Comparison of ENCODE assay signal across 1 cellular context in genomic region chr7:129831424-129832058, GRCh38.
TF ChIP-seq lines count a peak whose summit lies in the region.

No MANE protein-coding gene starts in this region.

TF ChIP-seq in HEK293, 187 proteins besides CTCF, POLR2A, EP300 and RAD21 (continued from another document and continues in another):
- no peak for TF ChIP-seq ZNF280C (tag by site-specific recombination; IDR thresholded peaks at IDR 0.05)
- peak; percentile 61 for TF ChIP-seq ATF2 (tag by site-specific recombination; IDR thresholded peaks at IDR 0.05; ENCODE audit: low read depth)
- TF ChIP-seq ZNF639 (tag by site-specific recombination; IDR thresholded peaks at IDR 0.05): peak; percentile 81; the same call in 1 of the 2 replicates
- peak; percentile 36; the same call in 1 of the 2 replicates for TF ChIP-seq IKZF3 (tag by site-specific recombination; IDR thresholded peaks at IDR 0.05)
- no peak for TF ChIP-seq ZNF391 (tag by site-specific recombination; IDR thresholded peaks at IDR 0.05; ENCODE audit: borderline replicate concordance, low read depth)
- TF ChIP-seq ZNF660 (tag by site-specific recombination; IDR thresholded peaks at IDR 0.05): peak; percentile 69; the same call in 1 of the 2 replicates
- no peak for TF ChIP-seq ZNF174 (tag by site-specific recombination; IDR thresholded peaks at IDR 0.05)
- TF ChIP-seq ZNF24 (tag by site-specific recombination; IDR thresholded peaks at IDR 0.05): peak; percentile 92
- TF ChIP-seq ZNF747 (tag by site-specific recombination; IDR thresholded peaks at IDR 0.05): no peak
- TF ChIP-seq ZNF248 (tag by site-specific recombination; IDR thresholded peaks at IDR 0.05): no peak
- no peak for TF ChIP-seq HOXC10 (CRISPR knock-in tag; IDR thresholded peaks at IDR 0.05)
- no peak for TF ChIP-seq ZNF473 (tag by site-specific recombination; IDR thresholded peaks at IDR 0.05)
- TF ChIP-seq ZNF513 (tag by site-specific recombination; IDR thresholded peaks at IDR 0.05): no peak
- TF ChIP-seq ZSCAN5A (tag by site-specific recombination; IDR thresholded peaks at IDR 0.05): no peak
- no peak for TF ChIP-seq ZBTB11 (tag by site-specific recombination; conservative IDR thresholded peaks at IDR 0.05; ENCODE audit: low read depth)
- no peak for TF ChIP-seq ZNF521 (tag by site-specific recombination; IDR thresholded peaks at IDR 0.05)
- no peak for TF ChIP-seq ZNF704 (tag by site-specific recombination; IDR thresholded peaks at IDR 0.05)
- TF ChIP-seq ZNF292 (tag by site-specific recombination; IDR thresholded peaks at IDR 0.05; ENCODE audit: borderline replicate concordance, low read depth): no peak
- TF ChIP-seq REST (tag by site-specific recombination; IDR thresholded peaks at IDR 0.05): no peak
- TF ChIP-seq PBX3 (CRISPR knock-in tag; IDR thresholded peaks at IDR 0.05): no peak
- no peak for TF ChIP-seq GFI1B (tag by site-specific recombination; IDR thresholded peaks at IDR 0.05)
- peak; percentile 74; the same call in 1 of the 2 replicates for TF ChIP-seq BCL11A (tag by site-specific recombination; IDR thresholded peaks at IDR 0.05; ENCODE audit: low read depth)
- TF ChIP-seq ZNF629 (tag by site-specific recombination; IDR thresholded peaks at IDR 0.05): peak; percentile 96
- peak; percentile 94 for TF ChIP-seq ZNF184 (tag by site-specific recombination; IDR thresholded peaks at IDR 0.05)
- no peak for TF ChIP-seq BCL6B (tag by site-specific recombination; IDR thresholded peaks at IDR 0.05)
- no peak for TF ChIP-seq ZNF19 (tag by site-specific recombination; IDR thresholded peaks at IDR 0.05; ENCODE audit: low read depth)
- TF ChIP-seq ZNF449 (tag by site-specific recombination; IDR thresholded peaks at IDR 0.05): no peak
- no peak for TF ChIP-seq ZNF514 (tag by site-specific recombination; IDR thresholded peaks at IDR 0.05)
- TF ChIP-seq ZBTB1 (tag by site-specific recombination; IDR thresholded peaks at IDR 0.05): no peak
- TF ChIP-seq ZNF624 (tag by site-specific recombination; IDR thresholded peaks at IDR 0.05): no peak
- no peak for TF ChIP-seq SP2 (tag by site-specific recombination; IDR thresholded peaks at IDR 0.05)
- no peak for TF ChIP-seq HOXD13 (CRISPR knock-in tag; IDR thresholded peaks at IDR 0.05; ENCODE audit: borderline replicate concordance)
- no peak for TF ChIP-seq ZNF560 (tag by site-specific recombination; IDR thresholded peaks at IDR 0.05; ENCODE audit: borderline replicate concordance)
- TF ChIP-seq KLF16 (tag by site-specific recombination; IDR thresholded peaks at IDR 0.05): no peak
- TF ChIP-seq ZNF140 (tag by site-specific recombination; IDR thresholded peaks at IDR 0.05): no peak
- TF ChIP-seq ZNF324 (tag by site-specific recombination; IDR thresholded peaks at IDR 0.05): peak; percentile 71
